8 cellular contexts compared by ENCODE assay signal in genomic region chr5:173615884-173616576, GRCh38. TPM values are rescaled to one million over a fixed set of nuclear protein-coding genes. Genes with fewer than 3 reads are reported as not detected.
A peak's percentile ranks its signal among the peaks of the same experiment; 100 is the strongest.
DNase-seq lines count a peak whose midpoint lies in the region; ATAC-seq, FAIRE-seq and TF ChIP-seq lines count a peak whose summit lies in the region.

No MANE protein-coding gene starts in this region.

- no TSS peak for BruUV-seq in HepG2 (replicated peaks; lab: Mats Ljungman, UMichigan)

- peak overlapping the region; percentile 95 for H3K4me3 Mint-ChIP-seq in activated CD4-positive, alpha-beta T cell treated with anti-CD3 and anti-CD28 coated beads, Interleukin-2, amount 10 ng/mL, durations not matched to agents 24 days and 14 days

- no peaks in the 10 kb centered on the region for H3K27me3 Mint-ChIP-seq in activated CD4-positive, alpha-beta T cell treated with anti-CD3 and anti-CD28 coated beads, Interleukin-2, amount 10 ng/mL, durations not matched to agents 24 days and 14 days

- H3K4me3 ChIP-seq in coronary artery (peak overlapping the region; percentile 84), HepG2 (replicated peaks in 1 of 3; ENCODE audit: insufficient read depth in 1 of 3, low read depth in 2 of 3, low read length in 3 of 3) (peak overlapping the region; percentile 83 to 92 (median 86))

- POLR2A ChIA-PET in HepG2 (lab: Yijun Ruan, JAX) = interaction anchor here (0.9 to 2.1 kb wide), 10 partner anchors 29 to 369 kb away, joined by 3 to 9 read pairs (median 4); partner anchors contain the start of gene CPEB4

- peak overlapping the region; percentile 87 for H3K4me2 ChIP-seq in HepG2 (ENCODE audit: low read depth, low read length)

- TF ChIP-seq CTCF in coronary artery (IDR thresholded peaks at IDR 0.05) (no peak), HepG2 (CRISPR knock-in tag; IDR thresholded peaks at IDR 0.05) (peak; percentile 57)

- ATAC-seq in GM18907 (IDR thresholded peaks at IDR 0.05; ENCODE audit: unreplicated experiment) (peak; percentile 62), HG03159 (IDR thresholded peaks at IDR 0.05; ENCODE audit: unreplicated experiment) (peak; percentile 65), HepG2 (peak; percentile 78)

- no peaks in the 10 kb centered on the region; a peak in 1 of 5 replicates for H3K27me3 ChIP-seq in HepG2 (ENCODE audit: control insufficient read depth in 1 of 2, insufficient read depth in 2 of 2, low read length in 2 of 2)

- CTCF ChIA-PET in HepG2 (lab: Yijun Ruan, JAX; ENCODE audit: low intra/inter-chr PET ratio, low total read pairs) = interaction anchor here (0.9 kb wide), 1 partner anchor 357 kb away, joined by 4 read pairs; no protein-coding TSS in a partner anchor

- H3K27ac ChIP-seq in coronary artery (peak overlapping the region; percentile 90 to 98), HepG2 (ENCODE audit: extremely low read length, insufficient read depth, low read length) (peak overlapping the region; percentile 79)

- H3K36me3 Mint-ChIP-seq in activated CD4-positive, alpha-beta T cell treated with anti-CD3 and anti-CD28 coated beads, Interleukin-2, amount 10 ng/mL, durations not matched to agents 24 days and 14 days (ENCODE audit: low read depth) = peaks cover 24% of the 10 kb centered on the region

- DNase-seq in AG08396 (ENCODE audit: low spot score) = peak; percentile 84
- peak; percentile 25 for DNase-seq in NCI-H510A (lab: John Stamatoyannopoulos, UW)
- DNase-seq in activated CD4-positive, alpha-beta T cell treated with anti-CD3 and anti-CD28 coated beads, Interleukin-2, amount 10 ng/mL, durations not matched to agents 24 days and 14 days = peak; percentile 91
- DNase-seq in coronary artery (ENCODE audit: low spot score) = peak; percentile 76
- DNase-seq in HepG2 (ENCODE audit: low spot score) = peak; percentile 76
- peak; percentile 66 for DNase-seq in stimulated activated CD4-positive, alpha-beta T cell treated with anti-CD3 and anti-CD28 coated beads, Interleukin-4, amount 100 ng/mL, for 1 hour

- H3K4me1 ChIP-seq in HepG2 (ENCODE audit: insufficient read depth, low read length) = peaks cover 61% of the 10 kb centered on the region

- intact Hi-C loops in activated CD4-positive, alpha-beta T cell treated with anti-CD3 and anti-CD28 coated beads, Interleukin-2, amount 10 ng/mL, durations not matched to agents 24 days and 14 days (cut with micrococcal nuclease) = loop anchor here (1.0 to 10.0 kb wide), 5 partner anchors 272 to 841 kb away; partner anchors contain the start of genes CPEB4, DUSP1, RPL26L1 and STC2
- intact Hi-C loops in HepG2 (cut with micrococcal nuclease; ENCODE audit: unreplicated experiment) = loop anchor here (5.0 kb wide), 2 partner anchors 146 to 206 kb away; no protein-coding TSS in a partner anchor

- no peak overlapping the region for H2AFZ ChIP-seq in HepG2 (ENCODE audit: low read length)

- H3K9ac ChIP-seq in HepG2 (ENCODE audit: insufficient read depth, low read depth, low read length) = peak overlapping the region; percentile 87

- peaks cover 32% of the 10 kb centered on the region for H3K4me1 Mint-ChIP-seq in activated CD4-positive, alpha-beta T cell treated with anti-CD3 and anti-CD28 coated beads, Interleukin-2, amount 10 ng/mL, durations not matched to agents 24 days and 14 days

- H3K79me2 ChIP-seq in HepG2 (ENCODE audit: insufficient read depth, low read length) = peaks cover 50% of the 10 kb centered on the region

- peaks cover 32% of the 10 kb centered on the region for H4K20me1 ChIP-seq in HepG2 (ENCODE audit: insufficient read depth, low read length)

- peak; percentile 79 for FAIRE-seq in HepG2 (lab: Jason Lieb, UNC)

- H3K36me3 ChIP-seq in HepG2 (replicated peaks in 1 of 2; ENCODE audit: control insufficient read depth in 1 of 2, insufficient read depth in 2 of 2, low read length in 2 of 2) = peaks cover 11 to 21% of the 10 kb centered on the region in 2 experiments; a peak in 4 of 5 replicates

- TF ChIP-seq POLR2A in HepG2 (IDR thresholded peaks at IDR 0.05; ENCODE audit: insufficient read depth in 1 of 2, low read depth in 2 of 2, low read length in 2 of 2) = peak in 1 of 2 experiments; percentile 41; a peak in 1 of 4 replicates

- H3K9me3 Mint-ChIP-seq in activated CD4-positive, alpha-beta T cell treated with anti-CD3 and anti-CD28 coated beads, Interleukin-2, amount 10 ng/mL, durations not matched to agents 24 days and 14 days = no peaks in the 10 kb centered on the region

- in situ Hi-C loops in HepG2 (cut with HindIII; ENCODE audit: extremely low pct_ligation_motif_present, low pct_unique_long_range_greater_than_20kb) = loop anchor here (5.0 to 10.0 kb wide), 2 partner anchors 356 to 699 kb away; no protein-coding TSS in a partner anchor

- 2% methylated on average over 17 of the region's 55 CpGs for WGBS in HepG2 (ENCODE audit: low lambda C conversion rate)

- peak overlapping the region; percentile 95 for H3K27ac Mint-ChIP-seq in activated CD4-positive, alpha-beta T cell treated with anti-CD3 and anti-CD28 coated beads, Interleukin-2, amount 10 ng/mL, durations not matched to agents 24 days and 14 days

- H3K9me3 ChIP-seq in HepG2 (ENCODE audit: low read length) = no peaks in the 10 kb centered on the region

- TF ChIP-seq EP300 in HepG2 (IDR thresholded peaks at IDR 0.05; ENCODE audit: low read depth in 2 of 2, low read length in 2 of 2) (no peak), HepG2 (CRISPR knock-in tag; IDR thresholded peaks at IDR 0.05; ENCODE audit: borderline replicate concordance) (no peak)

- no peak; the same call in 1 of the 2 replicates for TF ChIP-seq RAD21 in HepG2 (CRISPR knock-in tag; IDR thresholded peaks at IDR 0.05)

TF ChIP-seq in HepG2, 621 proteins besides CTCF, POLR2A, EP300 and RAD21 (continues in another document):
- TF ChIP-seq NKX3-1 (CRISPR knock-in tag; IDR thresholded peaks at IDR 0.05) = no peak
- no peak for TF ChIP-seq ZNF576 (CRISPR knock-in tag; IDR thresholded peaks at IDR 0.05)
- no peak for TF ChIP-seq THAP9 (CRISPR knock-in tag; IDR thresholded peaks at IDR 0.05; ENCODE audit: borderline replicate concordance)
- no peak for TF ChIP-seq NFIB (CRISPR knock-in tag; IDR thresholded peaks at IDR 0.05; ENCODE audit: borderline replicate concordance)
- TF ChIP-seq CERS6 (CRISPR knock-in tag; IDR thresholded peaks at IDR 0.05) = no peak

RNA-seq across cellular contexts. Expression of gene BOD1, which starts 0.4 kb away (rescaled TPM):
- total RNA-seq in activated CD4-positive, alpha-beta T cell treated with anti-CD3 and anti-CD28 coated beads, Interleukin-2, amount 10 ng/mL, durations not matched to agents 24 days and 14 days = 31.2 and 32.6 TPM in 2 replicates
- 103 and 107 TPM in 2 replicates for total RNA-seq in HepG2 (2016; rRNA removed; fragmentation: Illumina TruSeq; extraction: Trizol)
- 294 and 338 TPM in 2 replicates for total RNA-seq in HepG2 (2016; cell fraction: cytosol; rRNA removed; fragmentation: Illumina TruSeq; extraction: Trizol; ENCODE audit: low read depth)
- 97.4 and 104 TPM in 2 replicates for total RNA-seq in HepG2 (2016; cell fraction: insoluble cytoplasmic fraction; rRNA removed; fragmentation: Illumina TruSeq; extraction: Trizol)
- total RNA-seq in HepG2 (2016; cell fraction: membrane; rRNA removed; fragmentation: Illumina TruSeq; extraction: Trizol) = 322 and 357 TPM in 2 replicates
- total RNA-seq in HepG2 (2016; cell fraction: nucleus; rRNA removed; fragmentation: Illumina TruSeq; extraction: Trizol) = 52.9 and 56.3 TPM in 2 replicates
- polyA plus RNA-seq in HepG2 (2011; rRNA removed) = 68.6 and 81.5 TPM in 2 replicates
- 64.4 and 81.3 TPM in 2 replicates for polyA plus RNA-seq in HepG2 (2011; cell fraction: cytosol; rRNA removed)
- 46.1 and 59.4 TPM in 2 replicates for polyA plus RNA-seq in HepG2 (2011; cell fraction: nucleus; rRNA removed)
- 97.1 and 100 TPM in 2 replicates for polyA plus RNA-seq in HepG2 (2012)
- polyA plus RNA-seq in HepG2 (2016; cell fraction: cytosol; fragmentation: Illumina TruSeq; extraction: Trizol; ENCODE audit: low read depth) = 345 and 348 TPM in 2 replicates
- 95.3 and 104 TPM in 2 replicates for polyA plus RNA-seq in HepG2 (2016; cell fraction: insoluble cytoplasmic fraction; fragmentation: Illumina TruSeq; extraction: Trizol; ENCODE audit: low read depth)
- polyA plus RNA-seq in HepG2 (2016; cell fraction: membrane; fragmentation: Illumina TruSeq; extraction: Trizol; ENCODE audit: low read depth) = 290 and 313 TPM in 2 replicates
- 82.4 and 85.5 TPM in 2 replicates for polyA plus RNA-seq in HepG2 (2016; cell fraction: nucleus; fragmentation: Illumina TruSeq; extraction: Trizol; ENCODE audit: insufficient read depth, low read depth)
- polyA minus RNA-seq in HepG2 (2011; rRNA and poly(A)+ RNA removed; ENCODE audit: low replicate concordance) = 36.5 and 45.8 TPM in 2 replicates
- polyA minus RNA-seq in HepG2 (2011; cell fraction: cytosol; rRNA and poly(A)+ RNA removed) = 34.5 and 35.2 TPM in 2 replicates
- 47.1 and 52.1 TPM in 2 replicates for polyA minus RNA-seq in HepG2 (2011; cell fraction: nucleus; rRNA and poly(A)+ RNA removed)

Comparison
In these comparisons a context has a peak if more than half of its experiments do, and no peak if none do; other contexts are left out.
1. Peak in every context shown above with its lines: DNase-seq, ATAC-seq, H3K4me3 ChIP-seq and H3K27ac ChIP-seq.
2. DNase-seq: peak in every context shown above with its lines; median percentile 91 in activated CD4-positive, alpha-beta T cell treated with anti-CD3 and anti-CD28 coated beads, Interleukin-2, amount 10 ng/mL, durations not matched to agents 24 days and 14 days; 84 in AG08396; 76 in coronary artery; 76 in HepG2; 66 in stimulated activated CD4-positive, alpha-beta T cell treated with anti-CD3 and anti-CD28 coated beads, Interleukin-4, amount 100 ng/mL, for 1 hour; 25 in NCI-H510A.